In the genomic region with DNA sequence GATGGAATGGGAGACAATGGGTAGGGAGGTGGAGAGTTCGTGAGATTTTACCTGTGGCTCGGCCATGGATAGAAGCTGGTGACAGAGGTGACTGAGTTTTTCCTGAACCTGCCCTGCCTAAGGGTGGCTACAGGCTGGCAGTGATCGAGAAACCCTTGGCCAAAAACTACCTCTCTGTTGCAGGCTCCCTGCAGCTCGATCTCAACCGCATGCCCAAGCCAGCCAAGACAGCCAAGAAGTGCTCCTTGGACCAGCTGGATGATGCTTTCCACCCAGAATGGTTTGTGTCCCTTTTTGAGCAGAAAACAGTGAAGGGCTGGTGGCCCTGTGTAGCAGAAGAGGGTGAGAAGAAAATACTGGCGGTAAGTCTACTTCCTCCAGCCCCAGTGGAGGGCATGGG, we compare ENCODE assay signal across 26 cellular contexts.
A peak's percentile ranks its signal among the peaks of the same experiment; 100 is the strongest.
DNase-seq lines count a peak whose midpoint lies in the region; ATAC-seq and TF ChIP-seq lines count a peak whose summit lies in the region.
"Had no signal": no experiment of that assay in that cellular context is flagged by ENCODE, and none has a peak within 500 bp of the region (broad histone marks: within the 10 kb centered on the region; RNA-seq: fewer than 3 reads in every experiment).

No MANE protein-coding gene starts in this region.

- no peak overlapping the region for H3K14ac ChIP-seq in mesenchymal stem cell (ENCODE audit: low read length in 2 of 2)

- peaks cover 0 to 35% of the 10 kb centered on the region in 2 experiments for H3K27me3 ChIP-seq in mesenchymal stem cell (ENCODE audit: control insufficient read depth in 1 of 2, insufficient read depth in 1 of 2, low read length in 2 of 2)
- H3K27me3 ChIP-seq: SJCRH30 had no signal

- H3K9me3 Mint-ChIP-seq in CD14-positive monocyte (peaks cover 0 to 3% (median 0%) of the 10 kb centered on the region in 7 donors), nephron progenitor cell (no peaks in the 10 kb centered on the region)
- H3K9me3 Mint-ChIP-seq: CD8-positive, alpha-beta T cell; GM23338; HFFc6 had no signal

- H3K27ac ChIP-seq in coronary artery (no peak overlapping the region), mesenchymal stem cell (ENCODE audit: low read length, poor library complexity, severe bottlenecking) (no peak overlapping the region)
- H3K27ac ChIP-seq: A549, PC-9, SJCRH30 had no signal

- H3K79me1 ChIP-seq in mesenchymal stem cell (replicated peaks; ENCODE audit: low read length, poor library complexity, severe bottlenecking), result peaks cover 1% of the 10 kb centered on the region

- WGBS in mesenchymal stem cell, result 94% methylated on average over 6 of the region's 6 CpGs

- peaks cover 6% of the 10 kb centered on the region for H3K4me1 ChIP-seq in mesenchymal stem cell (ENCODE audit: control insufficient read depth, insufficient read depth, low read depth, low read length)
- H3K4me1 ChIP-seq: A549, Caco-2, HAP-1 had no signal

- H2BK12ac ChIP-seq in mesenchymal stem cell (ENCODE audit: low read length in 2 of 2), result no peak overlapping the region

- H2BK15ac ChIP-seq in mesenchymal stem cell (ENCODE audit: low read depth, poor library complexity, severe bottlenecking), result no peak overlapping the region

- intact Hi-C loops in CD14-positive monocyte (cut with micrococcal nuclease), result no loop called here

- H3K4me2 ChIP-seq in mesenchymal stem cell (ENCODE audit: low read length, poor library complexity, severe bottlenecking), result no peak overlapping the region
- H3K4me2 ChIP-seq: A549, GM23338, PC-9 had no signal

- no peak overlapping the region for H2AK5ac ChIP-seq in mesenchymal stem cell (ENCODE audit: low read length, severe bottlenecking)

- H2BK120ac ChIP-seq in mesenchymal stem cell (ENCODE audit: low read depth, low read length), result no peak overlapping the region

- H4K91ac ChIP-seq in mesenchymal stem cell (ENCODE audit: low read length), result no peak overlapping the region

- H3K36me3 ChIP-seq in mesenchymal stem cell (ENCODE audit: control insufficient read depth in 1 of 2, insufficient read depth in 2 of 2, low read depth in 1 of 2, low read length in 2 of 2), result peaks cover 0 to 52% of the 10 kb centered on the region in 2 experiments
- H3K36me3 ChIP-seq: HAP-1 had no signal

- H3K27me3 Mint-ChIP-seq in CD14-positive monocyte (ENCODE audit: low read depth in 3 of 3), result peaks cover 0 to 2% (median 0%) of the 10 kb centered on the region in 3 donors
- peaks cover 10% of the 10 kb centered on the region for H3K27me3 Mint-ChIP-seq in nephron progenitor cell (ENCODE audit: low read depth, poor library complexity)

- DNase-seq in CD14-positive monocyte (ENCODE audit: low spot score) (peak; percentile 25), DMS79 treated with DMSO at 0.1 percent for 48 hours (lab: John Stamatoyannopoulos, UW) (peak; percentile 53), coronary artery (ENCODE audit: low spot score) (peak; percentile 24), nephron progenitor cell (no peak), DMS 273 (lab: John Stamatoyannopoulos, UW; ENCODE audit: unreplicated experiment) (no peak), mesenchymal stem cell (no peak)
- DNase-seq: AML-193; CD8-positive, alpha-beta T cell; DMS 273 treated with DMSO at 0.1 percent for 48 hours; DND-41; HFFc6; KBM-7; MV-4-11; NCI-H2029; NCI-H2227 treated with DMSO at 0.1 percent for 48 hours; NCI-H82; PC-9 had no signal

- H3K4me3 ChIP-seq in coronary artery (no peak overlapping the region), mesenchymal stem cell (ENCODE audit: insufficient read depth in 1 of 2, low read depth in 1 of 2, low read length in 2 of 2) (no peak overlapping the region)
- H3K4me3 ChIP-seq: A549, GM23338, HAP-1, PC-9, SJCRH30 had no signal

- TF ChIP-seq CTCF in CD14-positive monocyte (IDR thresholded peaks at IDR 0.05) (no peak), coronary artery (IDR thresholded peaks at IDR 0.05) (no peak), nephron progenitor cell (IDR thresholded peaks at IDR 0.05) (no peak)

- no peak for ATAC-seq in GM19035 (IDR thresholded peaks at IDR 0.05; ENCODE audit: unreplicated experiment)
- ATAC-seq in GM18909 (IDR thresholded peaks at IDR 0.05; ENCODE audit: poor library complexity, unreplicated experiment), result no peak
- ATAC-seq: A549; CD8-positive, alpha-beta T cell; GM23338; Right ventricle myocardium inferior; SK-N-SH treated with all-trans-retinoic acid at 6 μM for 48 hours had no signal

- no peak overlapping the region for H3K23ac ChIP-seq in mesenchymal stem cell (ENCODE audit: low read length in 2 of 2)

- H3K9ac ChIP-seq in mesenchymal stem cell (ENCODE audit: low read length), result no peak overlapping the region

- H3K9me3 ChIP-seq in mesenchymal stem cell (ENCODE audit: control insufficient read depth, low read length), result no peaks in the 10 kb centered on the region
- H3K9me3 ChIP-seq: A549, Caco-2, HAP-1, SJCRH30 had no signal

- H3K4ac ChIP-seq in mesenchymal stem cell (ENCODE audit: low read depth in 1 of 2, low read length in 2 of 2), result no peak overlapping the region

- no peak overlapping the region for H2AFZ ChIP-seq in mesenchymal stem cell (ENCODE audit: low read depth, low read length)
- H2AFZ ChIP-seq: GM23338, PC-9 had no signal

- no peak overlapping the region for H3K18ac ChIP-seq in mesenchymal stem cell (ENCODE audit: low read depth in 1 of 2, low read length in 2 of 2)

- H3K36me3 Mint-ChIP-seq in CD14-positive monocyte (peaks cover 83% of the 10 kb centered on the region in 2 donors), nephron progenitor cell (ENCODE audit: low read depth) (no peaks in the 10 kb centered on the region)
- H3K36me3 Mint-ChIP-seq: CD8-positive, alpha-beta T cell had no signal

- H4K8ac ChIP-seq in mesenchymal stem cell (ENCODE audit: low read length), result no peak overlapping the region

- no peak overlapping the region for H2BK5ac ChIP-seq in mesenchymal stem cell (ENCODE audit: low read depth, low read length, poor library complexity, severe bottlenecking)

- no peaks in the 10 kb centered on the region for H3K4me1 Mint-ChIP-seq in CD14-positive monocyte
- peaks cover 14% of the 10 kb centered on the region for H3K4me1 Mint-ChIP-seq in nephron progenitor cell

- H3K4me3 Mint-ChIP-seq in CD14-positive monocyte (no peak overlapping the region), nephron progenitor cell (no peak overlapping the region)
- H3K4me3 Mint-ChIP-seq: CD8-positive, alpha-beta T cell; GM23338; HFFc6 had no signal

- H3K27ac Mint-ChIP-seq in CD14-positive monocyte, result no peak overlapping the region
- H3K27ac Mint-ChIP-seq in nephron progenitor cell, result peak overlapping the region; percentile 3
- H3K27ac Mint-ChIP-seq: CD8-positive, alpha-beta T cell; GM23338; HFFc6 had no signal

Comparison
In these comparisons a context has a peak if more than half of its experiments do, and no peak if none do; other contexts are left out.
1. DNase-seq: peak in CD14-positive monocyte (single experiment), DMS79 treated with DMSO at 0.1 percent for 48 hours (single experiment) and coronary artery (single experiment); none in nephron progenitor cell (single experiment), DMS 273 (single experiment) and mesenchymal stem cell (single experiment).